Comparison of ENCODE assay signal across 36 cellular contexts in genomic region chr6:147710890-147711289, GRCh38.
"Had no signal": no experiment of that assay in that cellular context is flagged by ENCODE, and none has a peak within 500 bp of the region (broad histone marks: within the 10 kb centered on the region; RNA-seq: fewer than 3 reads in every experiment).

No MANE protein-coding gene starts in this region.

- H3K4me1 ChIP-seq: adrenal gland, body of pancreas, esophagus muscularis mucosa, foreskin keratinocyte, gastrocnemius medialis, heart left ventricle had no signal

- H3K4me1 Mint-ChIP-seq: activated B cell treated with CpG ODN at 0.5 μM for 24 hours; activated naive CD4-positive, alpha-beta T cell treated with anti-CD3 and anti-CD28 coated beads, Interleukin-2, amount 50 U/mL, for 24 hours; activated naive CD8-positive, alpha-beta T cell treated with anti-CD3 and anti-CD28 coated beads for 36 hours; activated naive CD8-positive, alpha-beta T cell treated with anti-CD3 and anti-CD28 coated beads, Interleukin-2, amount 50 U/mL, for 24 hours; T-helper 17 cell had no signal

- H3K9me3 Mint-ChIP-seq: activated CD8-positive, alpha-beta T cell treated with anti-CD3 and anti-CD28 coated beads for 36 hours; activated naive CD4-positive, alpha-beta T cell treated with anti-CD3 and anti-CD28 coated beads for 36 hours; activated naive CD4-positive, alpha-beta T cell treated with anti-CD3 and anti-CD28 coated beads, Interleukin-2, amount 50 U/mL, for 24 hours; activated naive CD8-positive, alpha-beta T cell treated with anti-CD3 and anti-CD28 coated beads for 36 hours; activated T-helper 1 cell treated with anti-CD3 and anti-CD28 coated beads, Interleukin-12 subunit alpha, Interleukin-12 subunit beta, Interleukin-2, Interleukin-4 antibody, amounts not matched to agents 30 ng/mL and 10 ng/mL and 1 ng/mL, durations not matched to agents 14 hours and 24 hours and 36 hours; activated T-helper 2 cell treated with anti-CD3 and anti-CD28 coated beads, Interferon-gamma antibody, Interleukin-2, Interleukin-4, amounts not matched to agents 10 μg/mL and 5 μg/mL and 100 μg/mL, durations not matched to agents 14 hours and 24 hours and 36 hours; T-helper 2 cell treated with Interferon-gamma antibody and Interleukin-4, amounts not matched to agents 5 μg/mL and 100 μg/mL, for 36 hours had no signal

- DNase-seq: activated B cell treated with CpG ODN at 0.5 μM for 24 hours; activated CD4-positive, alpha-beta T cell treated with anti-CD3 and anti-CD28 coated beads for 48 hours; activated CD4-positive, alpha-beta T cell treated with anti-CD3 and anti-CD28 coated beads, Interleukin-2, amount 50 U/mL, for 1 hour; activated CD4-positive, alpha-beta T cell treated with anti-CD3 and anti-CD28 coated beads, Interleukin-2, amount 50 U/mL, for 48 hours; activated CD8-positive, alpha-beta memory T cell treated with anti-CD3 and anti-CD28 coated beads for 24 hours; activated CD8-positive, alpha-beta T cell treated with anti-CD3 and anti-CD28 coated beads for 36 hours; activated effector memory CD4-positive, alpha-beta T cell treated with anti-CD3 and anti-CD28 coated beads, Interleukin-2, amount 50 U/mL, for 16 hours; activated naive CD4-positive, alpha-beta T cell treated with anti-CD3 and anti-CD28 coated beads for 36 hours; activated naive CD8-positive, alpha-beta T cell treated with anti-CD3 and anti-CD28 coated beads for 36 hours; activated naive CD8-positive, alpha-beta T cell treated with anti-CD3 and anti-CD28 coated beads, Interleukin-2, amount 50 U/mL, for 24 hours; activated T-cell treated with anti-CD3 and anti-CD28 coated beads, Interleukin-2, amount 50 U/mL, for 1 hour; activated T-cell treated with anti-CD3 and anti-CD28 coated beads, Interleukin-2, amount 50 U/mL, for 48 hours; adrenal gland; amygdala; aorta; body of pancreas; caudate nucleus; cortex of kidney; dermis blood vessel endothelial cell; effector CD4-positive, alpha-beta T cell; effector memory CD8-positive, alpha-beta T cell; erythroblast; foreskin keratinocyte; gastrocnemius medialis; glutamatergic neuron; heart left ventricle; T-helper 17 cell; T1000; WERI-Rb-1 had no signal

- H3K27ac ChIP-seq: adrenal gland, body of pancreas, esophagus muscularis mucosa, foreskin keratinocyte, gastrocnemius medialis, heart left ventricle, WERI-Rb-1 had no signal

- H3K4me3 ChIP-seq: adrenal gland, body of pancreas, esophagus muscularis mucosa, gastrocnemius medialis, heart left ventricle had no signal

- ATAC-seq: activated CD4-positive, CD25-positive, alpha-beta regulatory T cell treated with anti-CD3 and anti-CD28 coated beads, Interleukin-2, amount 50 U/mL, for 24 hours; activated CD8-positive, alpha-beta T cell treated with anti-CD3 and anti-CD28 coated beads for 36 hours; activated naive CD8-positive, alpha-beta T cell treated with anti-CD3 and anti-CD28 coated beads, Interleukin-2, amount 50 U/mL, for 24 hours; body of pancreas; effector memory CD8-positive, alpha-beta T cell; foreskin keratinocyte; gastrocnemius medialis; heart left ventricle; T-helper 17 cell had no signal

- H3K27me3 ChIP-seq: adrenal gland, body of pancreas, esophagus muscularis mucosa, foreskin keratinocyte, gastrocnemius medialis, heart left ventricle had no signal

- H3K9me3 ChIP-seq: adrenal gland, body of pancreas, gastrocnemius medialis had no signal

- H3K4me3 Mint-ChIP-seq: activated B cell treated with CpG ODN at 0.5 μM for 24 hours; activated CD8-positive, alpha-beta T cell treated with anti-CD3 and anti-CD28 coated beads for 36 hours; activated naive CD4-positive, alpha-beta T cell treated with anti-CD3 and anti-CD28 coated beads for 36 hours; activated naive CD4-positive, alpha-beta T cell treated with anti-CD3 and anti-CD28 coated beads, Interleukin-2, amount 50 U/mL, for 24 hours; activated naive CD8-positive, alpha-beta T cell treated with anti-CD3 and anti-CD28 coated beads for 36 hours; activated naive CD8-positive, alpha-beta T cell treated with anti-CD3 and anti-CD28 coated beads, Interleukin-2, amount 50 U/mL, for 24 hours; activated T-helper 1 cell treated with anti-CD3 and anti-CD28 coated beads, Interleukin-12 subunit alpha, Interleukin-12 subunit beta, Interleukin-2, Interleukin-4 antibody, amounts not matched to agents 30 ng/mL and 10 ng/mL and 1 ng/mL, durations not matched to agents 14 hours and 24 hours and 36 hours; effector memory CD8-positive, alpha-beta T cell; T-helper 17 cell; T-helper 2 cell treated with Interferon-gamma antibody and Interleukin-4, amounts not matched to agents 5 μg/mL and 100 μg/mL, for 36 hours had no signal

- H3K36me3 ChIP-seq: adrenal gland, esophagus muscularis mucosa, gastrocnemius medialis, heart left ventricle, WERI-Rb-1 had no signal

- H3K36me3 Mint-ChIP-seq: activated naive CD4-positive, alpha-beta T cell treated with anti-CD3 and anti-CD28 coated beads, Interleukin-2, amount 50 U/mL, for 24 hours; activated naive CD8-positive, alpha-beta T cell treated with anti-CD3 and anti-CD28 coated beads for 36 hours had no signal

- H3K27me3 Mint-ChIP-seq: activated B cell treated with CpG ODN at 0.5 μM for 24 hours; activated CD8-positive, alpha-beta T cell treated with anti-CD3 and anti-CD28 coated beads for 36 hours; activated naive CD4-positive, alpha-beta T cell treated with anti-CD3 and anti-CD28 coated beads, Interleukin-2, amount 50 U/mL, for 24 hours; effector memory CD8-positive, alpha-beta T cell had no signal

- FAIRE-seq: colon had no signal

- H3K27ac Mint-ChIP-seq: activated B cell treated with CpG ODN at 0.5 μM for 24 hours; activated CD8-positive, alpha-beta T cell treated with anti-CD3 and anti-CD28 coated beads for 36 hours; activated naive CD4-positive, alpha-beta T cell treated with anti-CD3 and anti-CD28 coated beads for 36 hours; activated naive CD4-positive, alpha-beta T cell treated with anti-CD3 and anti-CD28 coated beads, Interleukin-2, amount 50 U/mL, for 24 hours; activated naive CD8-positive, alpha-beta T cell treated with anti-CD3 and anti-CD28 coated beads for 36 hours; activated naive CD8-positive, alpha-beta T cell treated with anti-CD3 and anti-CD28 coated beads, Interleukin-2, amount 50 U/mL, for 24 hours; activated T-helper 1 cell treated with anti-CD3 and anti-CD28 coated beads, Interleukin-12 subunit alpha, Interleukin-12 subunit beta, Interleukin-2, Interleukin-4 antibody, amounts not matched to agents 30 ng/mL and 10 ng/mL and 1 ng/mL, durations not matched to agents 14 hours and 24 hours and 36 hours; activated T-helper 2 cell treated with anti-CD3 and anti-CD28 coated beads, Interferon-gamma antibody, Interleukin-2, Interleukin-4, amounts not matched to agents 10 μg/mL and 5 μg/mL and 100 μg/mL, durations not matched to agents 14 hours and 24 hours and 36 hours; effector memory CD8-positive, alpha-beta T cell; T-helper 17 cell; T-helper 2 cell treated with Interferon-gamma antibody and Interleukin-4, amounts not matched to agents 5 μg/mL and 100 μg/mL, for 36 hours had no signal
